In the genomic region with DNA sequence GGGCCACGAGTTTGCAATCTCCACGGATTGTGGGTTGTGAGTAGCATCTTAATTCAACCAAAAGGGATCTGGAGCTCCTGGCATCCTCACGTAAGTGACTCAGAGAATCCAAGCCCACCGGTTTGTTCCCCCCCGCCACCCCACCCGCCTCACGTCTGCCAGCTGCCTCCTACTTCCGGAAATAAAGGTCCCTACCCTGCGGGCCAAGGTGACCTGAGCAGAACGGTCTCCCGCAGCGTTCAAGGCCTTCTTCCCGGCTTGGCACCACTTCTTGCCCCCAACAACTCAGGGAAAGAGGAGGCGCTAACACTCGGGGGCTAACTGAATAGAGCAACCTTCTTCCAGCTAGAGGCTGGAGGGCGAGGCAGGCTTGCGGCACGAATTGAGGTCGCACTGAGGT, we compare ENCODE assay signal across 16 cellular contexts. TPM values are rescaled to one million over a fixed set of nuclear protein-coding genes. Genes with fewer than 3 reads are reported as not detected.
A peak's percentile ranks its signal among the peaks of the same experiment; 100 is the strongest.
DNase-seq lines count a peak whose midpoint lies in the region; ATAC-seq, FAIRE-seq and TF ChIP-seq lines count a peak whose summit lies in the region.
"Had no signal": no experiment of that assay in that cellular context is flagged by ENCODE, and none has a peak within 500 bp of the region (broad histone marks: within the 10 kb centered on the region; RNA-seq: fewer than 3 reads in every experiment).

No MANE protein-coding gene starts in this region.

- peak overlapping the region; percentile 35 for H3K4me2 ChIP-seq in OCI-LY7 (ENCODE audit: low read length)
- peak overlapping the region; percentile 30 for H3K4me2 ChIP-seq in fibroblast of lung (ENCODE audit: extremely low read depth, insufficient read depth, low read length)

- H3K9me2 ChIP-seq in OCI-LY7 (ENCODE audit: insufficient read depth, low read length) = no peaks in the 10 kb centered on the region

- H4K20me1 ChIP-seq in OCI-LY7 (ENCODE audit: insufficient read depth, low read length) = no peaks in the 10 kb centered on the region
- no peaks in the 10 kb centered on the region for H4K20me1 ChIP-seq in fibroblast of lung (ENCODE audit: control insufficient read depth, extremely low read depth, insufficient read depth, low read length)

- H3K27ac ChIP-seq in left ventricle myocardium inferior (replicated peaks) = no peak overlapping the region
- H3K27ac ChIP-seq in heart left ventricle = no peak overlapping the region
- no peak overlapping the region for H3K27ac ChIP-seq in OCI-LY7 (ENCODE audit: low read depth, low read length, poor library complexity, severe bottlenecking)
- H3K27ac ChIP-seq in fibroblast of lung (ENCODE audit: insufficient read depth, low read length) = no peak overlapping the region
- H3K27ac ChIP-seq: esophagus squamous epithelium, vagina had no signal

- intact Hi-C loops in left ventricle myocardium inferior (cut with micrococcal nuclease) = no loop called here
- intact Hi-C loops in heart left ventricle (cut with DNase I) = no loop called here
- intact Hi-C loops in OCI-LY7 (cut with micrococcal nuclease; ENCODE audit: unreplicated experiment) = loop anchor here (1.0 kb wide), 1 partner anchor 44 kb away; no protein-coding TSS in a partner anchor

- POLR2A ChIA-PET in OCI-LY7 (lab: Charles Lee) = interaction anchor here (0.6 kb wide), 1 partner anchor 154 kb away, joined by 3 read pairs; no protein-coding TSS in a partner anchor

- peaks cover 2 to 6% of the 10 kb centered on the region in 2 donors for H3K36me3 Mint-ChIP-seq in stimulated activated naive B cell treated with anti-CD40 and anti-IgM and Interleukin-4, amounts not matched to agents 10 μg/mL and 1 μg/mL and 100 μg/mL, for 72 hours
- H3K36me3 Mint-ChIP-seq: memory B cell had no signal

- no peak overlapping the region for H3K27ac Mint-ChIP-seq in stimulated activated naive B cell treated with anti-CD40 and anti-IgM and Interleukin-4, amounts not matched to agents 10 μg/mL and 1 μg/mL and 100 μg/mL, for 72 hours
- H3K27ac Mint-ChIP-seq: activated CD4-positive, alpha-beta memory T cell treated with anti-CD3 and anti-CD28 coated beads, Interleukin-2, amount 10 ng/mL, durations not matched to agents 7 days and 5 days; memory B cell; progenitor cell of endocrine pancreas had no signal

- H3K4me1 Mint-ChIP-seq in stimulated activated naive B cell treated with anti-CD40 and anti-IgM and Interleukin-4, amounts not matched to agents 10 μg/mL and 1 μg/mL and 100 μg/mL, for 72 hours = peaks cover 9 to 12% of the 10 kb centered on the region in 2 donors

- TF ChIP-seq CTCF in left ventricle myocardium inferior (IDR thresholded peaks at IDR 0.05; ENCODE audit: borderline replicate concordance) = no peak
- no peak for TF ChIP-seq CTCF in heart left ventricle (IDR thresholded peaks at IDR 0.05)
- no peak for TF ChIP-seq CTCF in OCI-LY7 (conservative IDR thresholded peaks at IDR 0.05; ENCODE audit: low read length)
- TF ChIP-seq CTCF in fibroblast of lung (conservative IDR thresholded peaks at IDR 0.05 in 1 of 2, IDR thresholded peaks at IDR 0.05 in 1 of 2; ENCODE audit: low read depth in 1 of 2, low read length in 2 of 2) = no peak
- TF ChIP-seq CTCF in D721Med (IDR thresholded peaks at IDR 0.05; ENCODE audit: insufficient read depth, missing control alignments) = no peak

- H3K27me3 Mint-ChIP-seq in stimulated activated naive B cell treated with anti-CD40 and anti-IgM and Interleukin-4, amounts not matched to agents 10 μg/mL and 1 μg/mL and 100 μg/mL, for 72 hours = peaks cover 67 to 90% of the 10 kb centered on the region in 2 donors

- H3K36me3 ChIP-seq in left ventricle myocardium inferior (no peaks in the 10 kb centered on the region), heart left ventricle (no peaks in the 10 kb centered on the region), OCI-LY7 (ENCODE audit: insufficient read depth, low read length) (no peaks in the 10 kb centered on the region), fibroblast of lung (ENCODE audit: control insufficient read depth, insufficient read depth, low read length) (no peaks in the 10 kb centered on the region)
- H3K36me3 ChIP-seq: esophagus squamous epithelium, vagina had no signal

- H3K4me1 ChIP-seq in left ventricle myocardium inferior (peaks cover 32% of the 10 kb centered on the region), heart left ventricle (peaks cover 0 to 30% (median 11%) of the 10 kb centered on the region in 12 donors), OCI-LY7 (ENCODE audit: insufficient read depth, low read length, poor library complexity, severe bottlenecking) (no peaks in the 10 kb centered on the region), fibroblast of lung (ENCODE audit: control insufficient read depth, extremely low read depth, insufficient read depth, low read length) (peaks cover 27% of the 10 kb centered on the region)

- no peak for ATAC-seq in heart left ventricle
- ATAC-seq in stimulated activated naive B cell treated with anti-CD40 and anti-IgM and Interleukin-4, amounts not matched to agents 10 μg/mL and 1 μg/mL and 100 μg/mL, for 72 hours (replicated peaks) = no peak

- WGBS in heart left ventricle, 4 donors = 27 to 35% (median 32%) methylated on average over 17 to 19 of the region's 19 CpGs

- DNase-seq in left ventricle myocardium inferior (no peak), heart left ventricle (no peak), OCI-LY7 (ENCODE audit: low spot score) (no peak), fibroblast of lung (ENCODE audit: low read depth in 2 of 2) (no peak), cerebellar nuclear complex (lab: John Stamatoyannopoulos, UW) (no peak), D721Med (ENCODE audit: insufficient read length, low spot score) (no peak)
- DNase-seq in stimulated activated naive B cell treated with anti-CD40 and anti-IgM and Interleukin-4, amounts not matched to agents 10 μg/mL and 1 μg/mL and 100 μg/mL, for 72 hours = no peak
- DNase-seq in stimulated activated CD4-positive, alpha-beta T cell treated with anti-CD3 and anti-CD28 coated beads, Interleukin-2, amount 100 ng/mL, for 48 hours = no peak
- DNase-seq: esophagus squamous epithelium, GF-D8 had no signal

- peaks cover 0 to 1% of the 10 kb centered on the region in 2 donors for H3K9me3 Mint-ChIP-seq in stimulated activated naive B cell treated with anti-CD40 and anti-IgM and Interleukin-4, amounts not matched to agents 10 μg/mL and 1 μg/mL and 100 μg/mL, for 72 hours
- H3K9me3 Mint-ChIP-seq: activated CD4-positive, alpha-beta memory T cell treated with anti-CD3 and anti-CD28 coated beads, Interleukin-2, amount 10 ng/mL, durations not matched to agents 7 days and 5 days; central memory CD8-positive, alpha-beta T cell; memory B cell had no signal

- TF ChIP-seq POLR2A in heart left ventricle (IDR thresholded peaks at IDR 0.05) = no peak

- H2AFZ ChIP-seq in OCI-LY7 (ENCODE audit: low read length) = no peak overlapping the region
- peak overlapping the region; percentile 12 for H2AFZ ChIP-seq in fibroblast of lung (ENCODE audit: low read length)

- CTCF ChIA-PET in OCI-LY7 (lab: Charles Lee; ENCODE audit: unreplicated experiment) = interaction anchor here (0.6 kb wide), 1 partner anchor 10 kb away, joined by 3 read pairs; no protein-coding TSS in a partner anchor

- no TSS peak for BruUV-seq in OCI-LY7 (replicated peaks; lab: Mats Ljungman, UMichigan)

- H3K4me3 Mint-ChIP-seq in stimulated activated naive B cell treated with anti-CD40 and anti-IgM and Interleukin-4, amounts not matched to agents 10 μg/mL and 1 μg/mL and 100 μg/mL, for 72 hours = peak overlapping the region; percentile 39 to 47
- H3K4me3 Mint-ChIP-seq: activated CD4-positive, alpha-beta memory T cell treated with anti-CD3 and anti-CD28 coated beads, Interleukin-2, amount 10 ng/mL, durations not matched to agents 7 days and 5 days; central memory CD8-positive, alpha-beta T cell; memory B cell had no signal

- no peaks in the 10 kb centered on the region for H3K79me2 ChIP-seq in OCI-LY7 (ENCODE audit: insufficient read depth, low read depth, low read length)
- H3K79me2 ChIP-seq in fibroblast of lung (ENCODE audit: control insufficient read depth, insufficient read depth, low read length) = no peaks in the 10 kb centered on the region

- H3K9me3 ChIP-seq in left ventricle myocardium inferior (replicated peaks) (no peaks in the 10 kb centered on the region), heart left ventricle (no peaks in the 10 kb centered on the region), OCI-LY7 (ENCODE audit: low read length) (no peaks in the 10 kb centered on the region), fibroblast of lung (ENCODE audit: control insufficient read depth, insufficient read depth, low read depth, low read length) (no peaks in the 10 kb centered on the region)
- H3K9me3 ChIP-seq: esophagus squamous epithelium, vagina had no signal

- no peak overlapping the region for H3K9ac ChIP-seq in fibroblast of lung (ENCODE audit: insufficient read depth, low read length)

- H3K27me3 ChIP-seq in left ventricle myocardium inferior (ENCODE audit: low read depth) = peaks cover 95% of the 10 kb centered on the region
- H3K27me3 ChIP-seq in heart left ventricle = peaks cover 30 to 87% (median 53%) of the 10 kb centered on the region in 9 donors
- peaks cover 13% of the 10 kb centered on the region for H3K27me3 ChIP-seq in fibroblast of lung (ENCODE audit: control insufficient read depth, insufficient read depth, low read length)

- H3K4me3 ChIP-seq in left ventricle myocardium inferior (peak overlapping the region; percentile 14), heart left ventricle (peak overlapping the region in 1 of 12 donors; percentile 12), OCI-LY7 (ENCODE audit: low read depth, low read length, poor library complexity, severe bottlenecking) (no peak overlapping the region), fibroblast of lung (replicated peaks in 1 of 4; ENCODE audit: control extremely low read depth in 1 of 4, insufficient read depth in 1 of 4, low read depth in 3 of 4, low read length in 4 of 4) (peak overlapping the region in 1 of 4 experiments; percentile 6)
- H3K4me3 ChIP-seq: vagina had no signal

- FAIRE-seq in D721Med (lab: Jason Lieb, UNC) = no peak

RNA-seq across cellular contexts. Expression of gene GPRIN1, which starts 8.8 kb away (rescaled TPM):
- total RNA-seq in left ventricle myocardium inferior (0.58 TPM), heart left ventricle (1 to 10 TPM in 1 of 9 donors, under 1 TPM in 8; 0.25 to 1.9 (median 0.48) TPM), OCI-LY7 (2022) (4.5 and 5.3 TPM in 2 replicates), fibroblast of lung (4.9 and 6.3 TPM in 2 replicates)
- polyA plus RNA-seq in heart left ventricle (under 1 TPM; 0.15 to 0.36 TPM), fibroblast of lung (1.9 and 5.0 TPM in 2 replicates)
- total RNA-seq in OCI-LY7 (2014; rRNA removed; shearing (Covaris generic)) = 3.8 and 4.9 TPM in 2 replicates
- polyA plus RNA-seq in fibroblast of lung (2012) = 4.0 and 10.0 TPM in 2 replicates
- 2.1 and 12.3 TPM in 2 replicates for polyA minus RNA-seq in fibroblast of lung (ENCODE audit: low replicate concordance)

RNA-seq across cellular contexts. Expression of gene SNCB, which starts 11.6 kb away (rescaled TPM):
- 0.44 TPM for total RNA-seq in left ventricle myocardium inferior
- total RNA-seq in heart left ventricle = under 1 TPM in 1 of 9 donors, not detected in 8; 0.23 TPM
- not detected for polyA plus RNA-seq in heart left ventricle
- 0.50 and 0.70 TPM in 2 replicates for total RNA-seq in OCI-LY7 (2014; rRNA removed; shearing (Covaris generic))
- 3.5 TPM in 2 replicates for total RNA-seq in OCI-LY7 (2022)
- total RNA-seq in fibroblast of lung = 0.17 TPM in 1 of 2 replicates, not detected in the other
- 0.22 and 2.3 TPM in 2 replicates for polyA plus RNA-seq in fibroblast of lung
- 0.17 and 3.5 TPM in 2 replicates for polyA plus RNA-seq in fibroblast of lung (2012)
- 1.1 TPM in 1 of 2 replicates, not detected in the other for polyA minus RNA-seq in fibroblast of lung (ENCODE audit: low replicate concordance)
- total RNA-seq: activated CD4-positive, alpha-beta memory T cell treated with anti-CD3 and anti-CD28 coated beads, Interleukin-2, amount 10 ng/mL, durations not matched to agents 7 days and 5 days; esophagus squamous epithelium; vagina had no signal

RNA-seq across cellular contexts. Expression of gene EIF4E1B, which starts 11.7 kb away (rescaled TPM):
- total RNA-seq in left ventricle myocardium inferior = not detected
- total RNA-seq in heart left ventricle = not detected
- not detected for polyA plus RNA-seq in heart left ventricle
- 0.16 and 0.64 TPM in 2 replicates for total RNA-seq in OCI-LY7 (2014; rRNA removed; shearing (Covaris generic))
- total RNA-seq in OCI-LY7 (2022) = 2.4 and 2.9 TPM in 2 replicates
- not detected in 2 replicates for total RNA-seq in fibroblast of lung
- polyA plus RNA-seq in fibroblast of lung = not detected in 2 replicates
- polyA plus RNA-seq in fibroblast of lung (2012) = not detected in 2 replicates
- polyA minus RNA-seq in fibroblast of lung (ENCODE audit: low replicate concordance) = not detected in 2 replicates
- total RNA-seq: activated CD4-positive, alpha-beta memory T cell treated with anti-CD3 and anti-CD28 coated beads, Interleukin-2, amount 10 ng/mL, durations not matched to agents 7 days and 5 days; esophagus squamous epithelium; NCI-H460; progenitor cell of endocrine pancreas; vagina had no signal

RNA-seq across cellular contexts. Expression of gene TSPAN17, which starts 28.5 kb away (rescaled TPM):
- total RNA-seq in left ventricle myocardium inferior (31.0 TPM), heart left ventricle (10 to 100 TPM; 22.2 to 53.1 (median 30.9) TPM), OCI-LY7 (2022) (18.4 and 23.3 TPM in 2 replicates), fibroblast of lung (29.0 and 35.2 TPM in 2 replicates)
- polyA plus RNA-seq in heart left ventricle (10 to 100 TPM; 15.4 to 59.3 TPM), fibroblast of lung (34.8 and 43.5 TPM in 2 replicates)
- 9.3 and 10.3 TPM in 2 replicates for total RNA-seq in OCI-LY7 (2014; rRNA removed; shearing (Covaris generic))
- polyA plus RNA-seq in fibroblast of lung (2012) = 38.1 and 58.2 TPM in 2 replicates
- polyA minus RNA-seq in fibroblast of lung (ENCODE audit: low replicate concordance) = 44.6 and 56.7 TPM in 2 replicates
